ENCODE assay signal across 8 cellular contexts in the genomic region with DNA sequence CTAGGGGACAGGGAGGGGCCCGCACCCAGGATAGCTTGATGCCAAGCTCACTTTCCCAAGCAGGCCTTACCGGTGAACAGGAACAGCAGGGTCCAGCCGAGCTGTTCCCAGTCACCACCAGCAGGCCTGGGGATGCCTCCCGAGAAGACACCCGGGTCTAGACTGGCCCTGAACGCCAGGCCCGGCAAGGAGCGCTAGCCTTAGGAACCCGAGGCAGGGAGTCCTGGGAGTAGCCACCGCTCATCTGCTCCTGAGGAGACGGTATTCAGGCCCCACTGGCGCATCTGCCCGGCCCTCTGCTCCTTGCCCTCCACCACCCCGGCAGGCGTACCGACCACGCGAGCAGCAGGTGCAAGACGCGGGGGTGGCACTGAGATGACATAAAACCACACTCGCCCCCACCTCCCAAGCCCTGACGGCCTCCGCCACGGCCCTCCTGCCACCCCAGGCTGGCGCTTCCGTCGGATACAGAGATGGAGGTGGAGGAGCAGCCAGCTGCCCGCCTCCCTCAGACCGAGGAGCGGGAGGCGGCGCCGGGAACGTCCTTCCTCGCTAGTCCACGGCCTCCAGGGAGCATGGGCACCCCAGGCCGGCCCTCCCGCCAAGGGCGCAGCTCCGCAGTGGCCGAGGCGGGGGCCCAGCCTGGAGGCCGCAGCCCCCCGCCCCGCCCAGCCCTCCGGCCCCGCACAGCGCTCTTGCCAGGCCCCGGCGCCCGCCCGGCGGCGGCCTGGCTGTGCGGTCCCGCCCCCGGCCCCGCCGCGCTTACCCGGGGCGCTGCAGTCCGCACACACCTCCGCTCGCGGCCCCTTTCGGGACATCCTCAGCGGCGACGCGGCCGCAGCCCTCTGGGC. TPM values are rescaled to one million over a fixed set of nuclear protein-coding genes. Genes with fewer than 3 reads are reported as not detected.
DNase-seq lines count a peak whose midpoint lies in the region; ATAC-seq and TF ChIP-seq lines count a peak whose summit lies in the region.

No MANE protein-coding gene starts in this region.

- TF ChIP-seq CTCF in breast epithelium (IDR thresholded peaks at IDR 0.05) = peak in 2 of 3 donors; percentile 8 to 16

- DNase-seq in SIG-M5 treated with dmso at 0.1 percent for 504 hours (lab: John Stamatoyannopoulos, UW; ENCODE audit: unreplicated experiment) (peak; percentile 29), SIG-M5 (lab: John Stamatoyannopoulos, UW) (no peak), breast epithelium (ENCODE audit: low spot score in 2 of 2) (no peak), left lobe of liver (ENCODE audit: low spot score) (peak; percentile 60), occipital lobe (lab: John Stamatoyannopoulos, UW) (no peak)
- DNase-seq in stimulated activated CD8-positive, alpha-beta memory T cell treated with anti-CD3 and anti-CD28 coated beads, Interleukin-7, amount 100 ng/mL, for 4 hours (ENCODE audit: low read depth in 2 of 2) = peak; percentile 65 to 80

- no peak for TF ChIP-seq POLR2A in breast epithelium (IDR thresholded peaks at IDR 0.05)

- H3K4me3 ChIP-seq in breast epithelium = peak overlapping the region; percentile 68 to 94 (median 78)

- H3K4me1 ChIP-seq in breast epithelium = peaks cover 7 to 36% of the 10 kb centered on the region in 2 donors

- H3K27me3 ChIP-seq in breast epithelium = no peaks in the 10 kb centered on the region

- peak overlapping the region; percentile 56 to 78 for H3K27ac ChIP-seq in breast epithelium

- no peaks in the 10 kb centered on the region for H3K36me3 ChIP-seq in breast epithelium

- ATAC-seq in HG03159 (IDR thresholded peaks at IDR 0.05; ENCODE audit: unreplicated experiment) = peak; percentile 17
- ATAC-seq in SK-N-SH treated with all-trans-retinoic acid at 6 μM for 48 hours = peak; percentile 6
- peak; percentile 3 for ATAC-seq in left lobe of liver

- no peaks in the 10 kb centered on the region for H3K9me3 ChIP-seq in breast epithelium

- intact Hi-C loops in breast epithelium (cut with DNase I; ENCODE audit: low total_unique reads) = no loop called here

TF ChIP-seq in SK-N-SH treated with all-trans-retinoic acid at 6 μM for 48 hours, 23 proteins besides CTCF, POLR2A, EP300 and RAD21:
- TF ChIP-seq ZFP3 (CRISPR knock-in tag; IDR thresholded peaks at IDR 0.05) = no peak
- no peak for TF ChIP-seq CREB5 (CRISPR knock-in tag; IDR thresholded peaks at IDR 0.05; ENCODE audit: low read depth)
- TF ChIP-seq RARB (CRISPR knock-in tag; IDR thresholded peaks at IDR 0.05) = no peak
- no peak for TF ChIP-seq SNAI2 (CRISPR knock-in tag; IDR thresholded peaks at IDR 0.05)
- no peak for TF ChIP-seq ZNF565 (CRISPR knock-in tag; conservative IDR thresholded peaks at IDR 0.05; ENCODE audit: low read depth)
- no peak for TF ChIP-seq POU6F1 (CRISPR knock-in tag; IDR thresholded peaks at IDR 0.05; ENCODE audit: borderline replicate concordance, low read depth)
- no peak for TF ChIP-seq ESRRG (CRISPR knock-in tag; IDR thresholded peaks at IDR 0.05)
- TF ChIP-seq ISL1 (CRISPR knock-in tag; IDR thresholded peaks at IDR 0.05) = no peak
- TF ChIP-seq CSDC2 (CRISPR knock-in tag; IDR thresholded peaks at IDR 0.05) = no peak
- TF ChIP-seq TOX (CRISPR knock-in tag; IDR thresholded peaks at IDR 0.05; ENCODE audit: borderline replicate concordance) = no peak
- TF ChIP-seq TSHZ2 (CRISPR knock-in tag; IDR thresholded peaks at IDR 0.05) = no peak
- TF ChIP-seq OSR1 (CRISPR knock-in tag; IDR thresholded peaks at IDR 0.05) = no peak
TF ChIP-seq in SK-N-SH treated with all-trans-retinoic acid at 6 μM for 48 hours: peak in this region for 0.

RNA-seq across cellular contexts. Expression of gene GIT1, which starts 0.7 kb away (rescaled TPM):
- total RNA-seq in breast epithelium (10 to 100 TPM; 28.5 to 41.3 (median 31.2) TPM), left lobe of liver (9.4 TPM), occipital lobe (29.6 TPM)

RNA-seq across cellular contexts. Expression of gene ANKRD13B, which starts 4.1 kb away (rescaled TPM):
- total RNA-seq in breast epithelium (10 to 100 TPM in 1 of 3 donors, 1 to 10 TPM in 2; 8.5 to 13.0 (median 9.2) TPM), left lobe of liver (1.3 TPM), occipital lobe (28.1 TPM)

RNA-seq across cellular contexts. Expression of gene TP53I13, which starts 20.3 kb away (rescaled TPM):
- total RNA-seq in breast epithelium = 100 to 1,000 TPM in 1 of 3 donors, 10 to 100 TPM in 2; 34.1 to 114 (median 56.0) TPM
- total RNA-seq in left lobe of liver = 84.2 TPM
- 6.9 TPM for total RNA-seq in occipital lobe

RNA-seq across cellular contexts. Expression of gene ABHD15, which starts 21.9 kb away (rescaled TPM):
- total RNA-seq in breast epithelium (10 to 100 TPM in 1 of 3 donors, 1 to 10 TPM in 2; 7.9 to 29.3 (median 9.8) TPM), left lobe of liver (31.2 TPM), occipital lobe (0.78 TPM)

RNA-seq across cellular contexts. Expression of gene CORO6, which starts 33.9 kb away (rescaled TPM):
- 10 to 100 TPM in 2 of 3 donors, 1 to 10 TPM in 1; 6.6 to 21.3 (median 16.8) TPM for total RNA-seq in breast epithelium
- total RNA-seq in left lobe of liver = 0.35 TPM
- total RNA-seq in occipital lobe = 0.47 TPM

Comparison
In these comparisons a context has a peak if more than half of its experiments do, and no peak if none do; other contexts are left out.
1. DNase-seq: peak in SIG-M5 treated with dmso at 0.1 percent for 504 hours (single experiment), left lobe of liver (single experiment) and stimulated activated CD8-positive, alpha-beta memory T cell treated with anti-CD3 and anti-CD28 coated beads, Interleukin-7, amount 100 ng/mL, for 4 hours (2 of 2); none in SIG-M5 (single experiment), breast epithelium (0 of 2) and occipital lobe (single experiment).
2. Peak in every context shown above with its lines, with median percentiles within 50 percentile points of each other: ATAC-seq.